24 cellular contexts compared by ENCODE assay signal in the genomic region with DNA sequence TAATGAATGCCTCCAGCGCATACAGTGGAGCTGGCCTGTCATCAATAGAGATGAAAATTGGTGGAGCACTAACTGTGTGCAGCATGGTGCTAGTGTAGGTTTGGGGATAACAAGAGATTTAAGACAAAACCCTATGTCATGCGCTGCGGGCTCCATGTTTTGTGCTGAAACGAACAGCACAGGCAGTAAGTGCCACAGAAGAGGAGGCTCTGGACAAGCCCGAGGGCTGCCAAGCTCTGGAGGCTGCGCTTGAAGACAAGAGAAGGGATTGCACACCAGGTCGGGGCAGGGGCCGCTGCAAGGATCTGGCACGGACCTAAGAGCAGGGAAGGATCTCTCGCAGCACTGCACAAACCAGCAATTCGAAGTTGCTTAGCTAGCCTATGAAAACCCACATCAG. TPM values are rescaled to one million over a fixed set of nuclear protein-coding genes. Genes with fewer than 3 reads are reported as not detected.
DNase-seq lines count a peak whose midpoint lies in the region; FAIRE-seq and TF ChIP-seq lines count a peak whose summit lies in the region.
"Had no signal": no experiment of that assay in that cellular context is flagged by ENCODE, and none has a peak within 500 bp of the region (broad histone marks: within the 10 kb centered on the region; RNA-seq: fewer than 3 reads in every experiment).

No MANE protein-coding gene starts in this region.

- DNase-seq in HTR-8/SVneo (ENCODE audit: insufficient read length, low spot score) (no peak), esophagus muscularis mucosa (ENCODE audit: extremely low spot score) (peak; percentile 89), nephron progenitor cell (no peak), coronary artery (ENCODE audit: low spot score) (no peak), NCI-H524 (lab: John Stamatoyannopoulos, UW) (no peak)
- DNase-seq in effector memory CD4-positive, alpha-beta T cell = no peak
- DNase-seq: 8988T; ACHN; AML-193; BE2C; CD4-positive, alpha-beta T cell; CD8-positive, alpha-beta memory T cell; DMS 273 treated with DMSO at 0.1 percent for 48 hours; DMS79; EL; GDM1; GOT3; H7 had no signal

- peaks cover 19% of the 10 kb centered on the region for H3K36me3 Mint-ChIP-seq in nephron progenitor cell (ENCODE audit: low read depth)
- H3K36me3 Mint-ChIP-seq: CD14-positive monocyte; CD8-positive, alpha-beta memory T cell had no signal

- peaks cover 30% of the 10 kb centered on the region for H3K4me1 Mint-ChIP-seq in nephron progenitor cell
- H3K4me1 Mint-ChIP-seq: CD14-positive monocyte; CD8-positive, alpha-beta memory T cell had no signal

- H3K4me1 ChIP-seq in esophagus muscularis mucosa = peaks cover 0 to 14% (median 12%) of the 10 kb centered on the region in 4 donors
- H3K4me1 ChIP-seq in effector memory CD4-positive, alpha-beta T cell (ENCODE audit: control insufficient read depth, insufficient read depth, low read length, poor library complexity, severe bottlenecking) = no peaks in the 10 kb centered on the region
- H3K4me1 ChIP-seq: A549 had no signal

- peaks cover 4% of the 10 kb centered on the region for H3K9me3 Mint-ChIP-seq in nephron progenitor cell

- no peak for TF ChIP-seq EP300 in esophagus muscularis mucosa (IDR thresholded peaks at IDR 0.05)

- peak; percentile 65 for FAIRE-seq in HTR-8/SVneo (lab: Jason Lieb, UNC)
- FAIRE-seq: A549, D721Med, GM12878, GM19239 had no signal

- H3K4me3 Mint-ChIP-seq in nephron progenitor cell = no peak overlapping the region
- H3K4me3 Mint-ChIP-seq: CD14-positive monocyte; CD4-positive, alpha-beta T cell; CD8-positive, alpha-beta memory T cell had no signal

- H3K27ac ChIP-seq in esophagus muscularis mucosa (replicated peaks in 1 of 4) (no peak overlapping the region), coronary artery (no peak overlapping the region)
- H3K27ac ChIP-seq in effector memory CD4-positive, alpha-beta T cell (ENCODE audit: insufficient read depth, low read length, poor library complexity, severe bottlenecking) = no peak overlapping the region
- H3K27ac ChIP-seq: A549; BLaER1 treated with 17β-estradiol and CSF1 and Interleukin-3, amounts not matched to agents 10 nM and 100 nM had no signal

- 97% methylated on average over 11 of the region's 11 CpGs for WGBS in esophagus muscularis mucosa

- H3K27me3 ChIP-seq in esophagus muscularis mucosa = no peaks in the 10 kb centered on the region
- H3K27me3 ChIP-seq in effector memory CD4-positive, alpha-beta T cell (replicated peaks; ENCODE audit: control insufficient read depth, insufficient read depth, low read length, poor library complexity, severe bottlenecking) = no peaks in the 10 kb centered on the region
- H3K27me3 ChIP-seq: BE2C; BLaER1 treated with 17β-estradiol and CSF1 and Interleukin-3, amounts not matched to agents 10 nM and 100 nM had no signal

- H3K4me3 ChIP-seq in esophagus muscularis mucosa = no peak overlapping the region
- H3K4me3 ChIP-seq in coronary artery = no peak overlapping the region
- no peak overlapping the region for H3K4me3 ChIP-seq in effector memory CD4-positive, alpha-beta T cell (ENCODE audit: insufficient read depth, low read depth, low read length, poor library complexity, severe bottlenecking)
- H3K4me3 ChIP-seq: A549; BLaER1 treated with 17β-estradiol and CSF1 and Interleukin-3, amounts not matched to agents 10 nM and 100 nM; GM12878 had no signal

- peak overlapping the region; percentile 31 for H3K27ac Mint-ChIP-seq in nephron progenitor cell
- H3K27ac Mint-ChIP-seq: CD14-positive monocyte; CD4-positive, alpha-beta T cell; CD8-positive, alpha-beta memory T cell had no signal

- TF ChIP-seq POLR2A in esophagus muscularis mucosa (IDR thresholded peaks at IDR 0.05; ENCODE audit: low read depth) = no peak

- no peaks in the 10 kb centered on the region for H3K9me3 ChIP-seq in esophagus muscularis mucosa
- no peaks in the 10 kb centered on the region for H3K9me3 ChIP-seq in effector memory CD4-positive, alpha-beta T cell (ENCODE audit: control insufficient read depth, low read length)
- H3K9me3 ChIP-seq: A549; BE2C; BLaER1 treated with 17β-estradiol and CSF1 and Interleukin-3, amounts not matched to agents 10 nM and 100 nM had no signal

- no peak for TF ChIP-seq CTCF in esophagus muscularis mucosa (IDR thresholded peaks at IDR 0.05)
- TF ChIP-seq CTCF in nephron progenitor cell (IDR thresholded peaks at IDR 0.05) = no peak
- TF ChIP-seq CTCF in coronary artery (IDR thresholded peaks at IDR 0.05) = no peak

- peaks cover 2% of the 10 kb centered on the region for H3K27me3 Mint-ChIP-seq in nephron progenitor cell (ENCODE audit: low read depth, poor library complexity)
- H3K27me3 Mint-ChIP-seq: CD4-positive, alpha-beta T cell had no signal

- no peaks in the 10 kb centered on the region for H3K36me3 ChIP-seq in esophagus muscularis mucosa
- H3K36me3 ChIP-seq in effector memory CD4-positive, alpha-beta T cell (ENCODE audit: control insufficient read depth, insufficient read depth, low read length) = no peaks in the 10 kb centered on the region
- H3K36me3 ChIP-seq: BE2C; BLaER1 treated with 17β-estradiol and CSF1 and Interleukin-3, amounts not matched to agents 10 nM and 100 nM had no signal

- intact Hi-C loops in esophagus muscularis mucosa (cut with DNase I) = no loop called here

RNA-seq across cellular contexts. Expression of a gene that starts 35.5 kb away (rescaled TPM):
- 10 to 100 TPM; 16.2 to 30.5 (median 28.3) TPM for total RNA-seq in esophagus muscularis mucosa
- total RNA-seq: CD4-positive, alpha-beta T cell; CD8-positive, alpha-beta memory T cell had no signal
